In genomic region chr7:29751012-29751411, GRCh38 we compare ENCODE assay signal across 2 cellular contexts. TPM values are rescaled to one million over a fixed set of nuclear protein-coding genes. Genes with fewer than 3 reads are reported as not detected.
"Had no signal": no experiment of that assay in that cellular context is flagged by ENCODE, and none has a peak within 500 bp of the region (broad histone marks: within the 10 kb centered on the region; RNA-seq: fewer than 3 reads in every experiment).

No MANE protein-coding gene starts in this region.

RNA-seq across cellular contexts. Expression of gene WIPF3, which starts 55.3 kb away (rescaled TPM):
- total RNA-seq: HepG2 had no signal
- polyA plus RNA-seq: IgD-negative memory B cell had no signal
